Comparison of ENCODE assay signal across 10 cellular contexts in genomic region chrX:1493317-1493856, GRCh38. TPM values are rescaled to one million over a fixed set of nuclear protein-coding genes. Genes with fewer than 3 reads are reported as not detected.
DNase-seq lines count a peak whose midpoint lies in the region; ATAC-seq and TF ChIP-seq lines count a peak whose summit lies in the region.
"Had no signal": no experiment of that assay in that cellular context is flagged by ENCODE, and none has a peak within 500 bp of the region (broad histone marks: within the 10 kb centered on the region; RNA-seq: fewer than 3 reads in every experiment).

No MANE protein-coding gene starts in this region.

- no peaks in the 10 kb centered on the region for H3K36me3 ChIP-seq in left ventricle myocardium inferior
- no peaks in the 10 kb centered on the region for H3K36me3 ChIP-seq in right atrium auricular region
- H3K36me3 ChIP-seq in transverse colon, result no peaks in the 10 kb centered on the region

- peaks cover 13% of the 10 kb centered on the region for H3K4me1 ChIP-seq in left ventricle myocardium inferior
- H3K4me1 ChIP-seq in right atrium auricular region, result no peaks in the 10 kb centered on the region
- H3K4me1 ChIP-seq in transverse colon, result peaks cover 0 to 6% (median 0%) of the 10 kb centered on the region in 4 donors

- TF ChIP-seq POLR2A in transverse colon (IDR thresholded peaks at IDR 0.05), result no peak

- peak; percentile 6 for ATAC-seq in HG03108 (IDR thresholded peaks at IDR 0.05; ENCODE audit: unreplicated experiment)

- peak overlapping the region; percentile 83 for H3K27ac Mint-ChIP-seq in activated T-helper 2 cell treated with anti-CD3 and anti-CD28 coated beads, Interferon-gamma antibody, Interleukin-2, Interleukin-4, amounts not matched to agents 10 μg/mL and 5 μg/mL and 100 μg/mL, durations not matched to agents 14 hours and 24 hours and 36 hours

- in situ Hi-C loops in transverse colon (cut with MboI; ENCODE audit: low pct_ligation_motif_present in 1 of 4, low pct_unique_long_range_greater_than_20kb in 1 of 4, low sequenced_read_pairs in 3 of 4), result no loop called here

- peaks cover under 1% of the 10 kb centered on the region for H3K27me3 ChIP-seq in left ventricle myocardium inferior (ENCODE audit: low read depth)
- H3K27me3 ChIP-seq in right atrium auricular region, result no peaks in the 10 kb centered on the region
- H3K27me3 ChIP-seq in transverse colon, result no peaks in the 10 kb centered on the region

- peaks cover 33% of the 10 kb centered on the region for H3K36me3 Mint-ChIP-seq in activated T-helper 2 cell treated with anti-CD3 and anti-CD28 coated beads, Interferon-gamma antibody, Interleukin-2, Interleukin-4, amounts not matched to agents 10 μg/mL and 5 μg/mL and 100 μg/mL, durations not matched to agents 14 hours and 24 hours and 36 hours (ENCODE audit: low read depth)

- TF ChIP-seq EP300 in transverse colon (IDR thresholded peaks at IDR 0.05; ENCODE audit: low read depth), result no peak

- H3K4me3 ChIP-seq in left ventricle myocardium inferior, result peak overlapping the region; percentile 49
- H3K4me3 ChIP-seq in right atrium auricular region, result peak overlapping the region in 1 of 2 donors; percentile 3
- no peak overlapping the region for H3K4me3 ChIP-seq in transverse colon

- no peak for TF ChIP-seq CTCF in left ventricle myocardium inferior (IDR thresholded peaks at IDR 0.05; ENCODE audit: borderline replicate concordance)
- no peak for TF ChIP-seq CTCF in right atrium auricular region (IDR thresholded peaks at IDR 0.05)
- TF ChIP-seq CTCF in transverse colon (IDR thresholded peaks at IDR 0.05), result no peak

- H3K9me3 Mint-ChIP-seq in activated T-helper 2 cell treated with anti-CD3 and anti-CD28 coated beads, Interferon-gamma antibody, Interleukin-2, Interleukin-4, amounts not matched to agents 10 μg/mL and 5 μg/mL and 100 μg/mL, durations not matched to agents 14 hours and 24 hours and 36 hours, result peaks cover 22% of the 10 kb centered on the region

- peaks cover 10% of the 10 kb centered on the region for H3K9me3 ChIP-seq in left ventricle myocardium inferior (replicated peaks)
- no peaks in the 10 kb centered on the region for H3K9me3 ChIP-seq in right atrium auricular region
- H3K9me3 ChIP-seq in transverse colon, result no peaks in the 10 kb centered on the region

- peak overlapping the region; percentile 68 for H3K27ac ChIP-seq in left ventricle myocardium inferior (replicated peaks)
- H3K27ac ChIP-seq in right atrium auricular region, result peak overlapping the region in 1 of 2 donors; percentile 43
- peak overlapping the region in 3 of 4 donors; percentile 37 to 40 (median 39) for H3K27ac ChIP-seq in transverse colon

- H3K4me3 Mint-ChIP-seq in activated T-helper 2 cell treated with anti-CD3 and anti-CD28 coated beads, Interferon-gamma antibody, Interleukin-2, Interleukin-4, amounts not matched to agents 10 μg/mL and 5 μg/mL and 100 μg/mL, durations not matched to agents 14 hours and 24 hours and 36 hours (ENCODE audit: low read depth), result no peak overlapping the region

- H3K27me3 Mint-ChIP-seq in activated T-helper 2 cell treated with anti-CD3 and anti-CD28 coated beads, Interferon-gamma antibody, Interleukin-2, Interleukin-4, amounts not matched to agents 10 μg/mL and 5 μg/mL and 100 μg/mL, durations not matched to agents 14 hours and 24 hours and 36 hours (ENCODE audit: low read depth), result no peaks in the 10 kb centered on the region

- WGBS in transverse colon (ENCODE audit: low coverage in 1 of 2), 2 donors, result 0 to 32% methylated on average over 1 to 16 of the region's 16 CpGs

- intact Hi-C loops in left ventricle myocardium inferior (cut with micrococcal nuclease) (no loop called here), transverse colon (cut with DNase I; ENCODE audit: low total_unique reads) (no loop called here)
- intact Hi-C loops in activated T-helper 2 cell treated with anti-CD3 and anti-CD28 coated beads, Interferon-gamma antibody, Interleukin-2, Interleukin-4, amounts not matched to agents 10 μg/mL and 5 μg/mL and 100 μg/mL, durations not matched to agents 14 hours and 24 hours and 36 hours (cut with micrococcal nuclease), result no loop called here

- DNase-seq in left ventricle myocardium inferior (no peak), right atrium auricular region (ENCODE audit: low spot score) (no peak), transverse colon (no peak), NCI-H128 (lab: John Stamatoyannopoulos, UW; ENCODE audit: unreplicated experiment) (no peak), NCI-H2171 treated with DMSO at 0.1 percent for 48 hours (lab: John Stamatoyannopoulos, UW) (no peak), NOMO-1 (lab: John Stamatoyannopoulos, UW; ENCODE audit: unreplicated experiment in 2 of 2) (no peak)
- DNase-seq in activated T-helper 2 cell treated with anti-CD3 and anti-CD28 coated beads, Interferon-gamma antibody, Interleukin-2, Interleukin-4, amounts not matched to agents 10 μg/mL and 5 μg/mL and 100 μg/mL, durations not matched to agents 14 hours and 24 hours and 36 hours (ENCODE audit: low spot score), result no peak
- DNase-seq: COR-L47, NCI-H345 had no signal

- H3K4me1 Mint-ChIP-seq in activated T-helper 2 cell treated with anti-CD3 and anti-CD28 coated beads, Interferon-gamma antibody, Interleukin-2, Interleukin-4, amounts not matched to agents 10 μg/mL and 5 μg/mL and 100 μg/mL, durations not matched to agents 14 hours and 24 hours and 36 hours (ENCODE audit: low read depth), result peaks cover 29% of the 10 kb centered on the region

RNA-seq across cellular contexts. Expression of gene ASMTL, which starts 40.7 kb away (rescaled TPM):
- total RNA-seq in left ventricle myocardium inferior (36.5 TPM), right atrium auricular region (10 to 100 TPM; 20.1 to 31.9 TPM), transverse colon (10 to 100 TPM in 3 of 4 donors, 1 to 10 TPM in 1; 3.4 to 20.3 (median 18.4) TPM)
- total RNA-seq in activated T-helper 2 cell treated with anti-CD3 and anti-CD28 coated beads, Interferon-gamma antibody, Interleukin-2, Interleukin-4, amounts not matched to agents 10 μg/mL and 5 μg/mL and 100 μg/mL, durations not matched to agents 14 hours and 24 hours and 36 hours, result 41.8 and 42.6 TPM in 2 replicates

RNA-seq across cellular contexts. Expression of gene P2RY8, which starts 43.6 kb away (rescaled TPM):
- total RNA-seq in left ventricle myocardium inferior, result 1.9 TPM
- 1 to 10 TPM in 1 of 2 donors, under 1 TPM in 1; 0.93 to 1.3 TPM for total RNA-seq in right atrium auricular region
- 33.1 and 34.5 TPM in 2 replicates for total RNA-seq in activated T-helper 2 cell treated with anti-CD3 and anti-CD28 coated beads, Interferon-gamma antibody, Interleukin-2, Interleukin-4, amounts not matched to agents 10 μg/mL and 5 μg/mL and 100 μg/mL, durations not matched to agents 14 hours and 24 hours and 36 hours
- total RNA-seq in transverse colon, result 1 to 10 TPM in 2 of 4 donors, under 1 TPM in 1, not detected in 1; 0.55 to 6.0 (median 3.0) TPM
